Comparison of ENCODE assay signal across 11 cellular contexts in the genomic region with DNA sequence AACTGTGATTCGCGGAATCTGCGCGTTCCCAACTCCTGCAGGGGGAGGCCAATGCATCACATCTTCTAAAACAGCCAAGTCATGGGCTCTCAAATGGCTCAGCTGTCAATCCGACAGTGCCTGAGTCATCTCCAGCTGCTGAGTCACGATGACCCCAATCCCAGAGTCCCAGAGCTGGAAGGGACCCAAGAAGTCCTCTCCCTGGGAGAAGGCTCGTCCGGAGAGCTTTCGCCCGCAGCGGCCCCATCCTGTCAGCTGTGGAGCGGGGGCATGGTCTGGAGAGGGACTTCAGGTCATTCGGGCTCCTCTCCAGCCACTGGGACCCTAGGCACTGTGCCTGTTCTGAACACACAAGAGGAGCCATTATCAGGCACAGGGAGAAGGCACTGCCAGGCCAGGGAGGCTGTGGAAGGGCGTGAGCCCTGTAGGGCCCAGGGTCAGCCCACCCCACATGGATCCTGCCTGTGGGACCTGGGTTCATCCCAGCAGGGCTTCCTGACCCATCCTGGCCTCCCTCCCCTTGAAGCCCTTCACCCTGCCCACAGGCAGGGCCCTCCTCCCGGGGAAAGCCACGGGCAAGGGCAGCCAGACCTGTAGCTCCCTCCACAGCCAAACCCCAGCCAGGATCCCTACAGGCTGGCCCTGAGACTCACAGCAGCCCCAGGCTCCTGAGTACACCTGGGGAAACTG. TPM values are rescaled to one million over a fixed set of nuclear protein-coding genes. Genes with fewer than 3 reads are reported as not detected.
A peak's percentile ranks its signal among the peaks of the same experiment; 100 is the strongest.
DNase-seq lines count a peak whose midpoint lies in the region; TF ChIP-seq lines count a peak whose summit lies in the region.
"Had no signal": no experiment of that assay in that cellular context is flagged by ENCODE, and none has a peak within 500 bp of the region (broad histone marks: within the 10 kb centered on the region; RNA-seq: fewer than 3 reads in every experiment).

No MANE protein-coding gene starts in this region.

- H3K27ac ChIP-seq in right atrium auricular region: peak overlapping the region in 1 of 2 donors; percentile 39

- peak; percentile 8 for TF ChIP-seq CTCF in astrocyte of the cerebellum (IDR thresholded peaks at IDR 0.05; ENCODE audit: low read depth, low read length, missing control alignments)
- TF ChIP-seq CTCF in right atrium auricular region (IDR thresholded peaks at IDR 0.05): no peak

- H3K9me3 ChIP-seq in right atrium auricular region: no peaks in the 10 kb centered on the region
- H3K9me3 ChIP-seq: upper lobe of left lung had no signal

- CTCF ChIA-PET in HEK293T (lab: Yijun Ruan, JAX): no interaction called here

- no peaks in the 10 kb centered on the region for H3K36me3 ChIP-seq in right atrium auricular region
- H3K36me3 ChIP-seq: upper lobe of left lung had no signal

- DNase-seq in HEK293T (ENCODE audit: extremely low spot score) (no peak), astrocyte of the cerebellum (ENCODE audit: low read depth) (peak; percentile 59), right atrium auricular region (ENCODE audit: low spot score) (peak; percentile 80), smooth muscle cell of the brain vasculature (ENCODE audit: low read depth, low spot score) (peak; percentile 85), NCI-H1092 (lab: John Stamatoyannopoulos, UW) (no peak), GDM1 (lab: John Stamatoyannopoulos, UW) (no peak)
- no peak for DNase-seq in effector CD4-positive, alpha-beta T cell
- DNase-seq in activated CD4-positive, alpha-beta T cell treated with anti-CD3 and anti-CD28 coated beads for 4 hours: no peak
- DNase-seq: naive thymus-derived CD4-positive, alpha-beta T cell; NCI-H2171 had no signal

- H3K27me3 ChIP-seq in right atrium auricular region: no peaks in the 10 kb centered on the region
- H3K27me3 ChIP-seq: upper lobe of left lung had no signal

- H3K4me1 ChIP-seq in right atrium auricular region: peaks cover 0 to 13% of the 10 kb centered on the region in 2 donors

- H3K4me3 ChIP-seq in astrocyte of the cerebellum (ENCODE audit: low read depth, low read length): no peak overlapping the region
- no peak overlapping the region for H3K4me3 ChIP-seq in right atrium auricular region
- H3K4me3 ChIP-seq: upper lobe of left lung had no signal

- POLR2A ChIA-PET in HEK293T (lab: Yijun Ruan, JAX): no interaction called here

- in situ Hi-C loops in astrocyte of the cerebellum (cut with HindIII; ENCODE audit: low sequenced_read_pairs): no loop called here

TF ChIP-seq in HEK293T, 16 proteins besides CTCF, POLR2A, EP300 and RAD21:
- TF ChIP-seq, protein P1, sequence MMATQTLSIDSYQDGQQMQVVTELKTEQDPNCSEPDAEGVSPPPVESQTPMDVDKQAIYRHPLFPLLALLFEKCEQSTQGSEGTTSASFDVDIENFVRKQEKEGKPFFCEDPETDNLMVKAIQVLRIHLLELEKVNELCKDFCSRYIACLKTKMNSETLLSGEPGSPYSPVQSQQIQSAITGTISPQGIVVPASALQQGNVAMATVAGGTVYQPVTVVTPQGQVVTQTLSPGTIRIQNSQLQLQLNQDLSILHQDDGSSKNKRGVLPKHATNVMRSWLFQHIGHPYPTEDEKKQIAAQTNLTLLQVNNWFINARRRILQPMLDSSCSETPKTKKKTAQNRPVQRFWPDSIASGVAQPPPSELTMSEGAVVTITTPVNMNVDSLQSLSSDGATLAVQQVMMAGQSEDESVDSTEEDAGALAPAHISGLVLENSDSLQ (IDR thresholded peaks at IDR 0.05): peak; percentile 6; the same call in 1 of the 2 replicates
- TF ChIP-seq FOXK2 (IDR thresholded peaks at IDR 0.05): no peak

RNA-seq across cellular contexts. Expression of a gene that starts 47.6 kb away (rescaled TPM):
- 100 to 1,000 TPM in 1 of 2 donors, 10 to 100 TPM in 1; 77.4 to 103 TPM for total RNA-seq in right atrium auricular region

Comparison
In these comparisons a context has a peak if more than half of its experiments do, and no peak if none do; other contexts are left out.
1. DNase-seq: peak in astrocyte of the cerebellum (single experiment), right atrium auricular region (single experiment) and smooth muscle cell of the brain vasculature (single experiment); none in HEK293T (single experiment), effector CD4-positive, alpha-beta T cell (single experiment), NCI-H1092 (single experiment), activated CD4-positive, alpha-beta T cell treated with anti-CD3 and anti-CD28 coated beads for 4 hours (0 of 2) and GDM1 (single experiment).